ENCODE assay signal across 1 cellular context in the genomic region with DNA sequence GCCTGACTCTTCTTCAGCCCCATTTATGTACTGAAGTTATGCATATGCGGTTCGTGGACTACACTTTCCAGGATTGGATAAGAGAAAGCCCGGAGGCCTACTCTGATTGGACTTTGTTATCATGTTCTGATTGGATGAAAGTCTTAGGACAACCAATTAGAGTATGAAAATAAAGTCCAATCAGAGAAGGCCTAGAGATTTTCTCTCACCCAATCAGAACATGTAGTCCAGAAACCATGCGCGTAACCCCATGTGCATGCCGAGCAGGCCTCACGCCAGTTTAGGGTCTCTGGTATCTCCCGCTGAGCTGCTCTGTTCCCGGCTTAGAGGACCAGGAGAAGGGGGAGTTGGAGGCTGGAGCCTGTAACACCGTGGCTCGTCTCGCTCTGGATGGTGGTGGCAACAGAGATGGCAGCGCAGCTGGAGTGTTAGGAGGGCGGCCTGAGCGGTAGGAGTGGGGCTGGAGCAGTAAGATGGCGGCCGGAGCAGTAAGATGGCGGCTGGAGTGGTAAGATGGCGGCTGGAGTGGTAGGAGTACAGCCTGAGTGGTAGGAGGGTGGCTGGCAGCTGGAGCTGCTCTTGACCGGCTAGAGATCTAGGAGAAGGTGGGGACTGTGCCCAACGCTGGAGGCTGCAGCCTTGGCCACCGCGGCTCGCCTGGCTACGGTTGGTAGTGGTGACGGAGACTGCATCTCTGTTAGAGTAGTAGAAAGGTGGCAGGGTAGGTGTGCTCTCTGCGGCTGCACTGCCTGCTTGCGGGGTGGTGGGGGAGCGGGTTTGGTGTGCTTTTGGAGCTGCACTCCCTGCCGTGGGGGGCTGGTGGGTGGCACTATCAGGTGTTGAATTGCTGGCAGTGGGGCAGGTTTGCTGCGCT.
TF ChIP-seq lines count a peak whose summit lies in the region.
"Not testable (repeated sequence)": the region's sequence is repeated elsewhere in the genome, so short reads cannot be mapped to it uniquely, and the experiment has no call there.

No MANE protein-coding gene starts in this region.

TF ChIP-seq in K562, 482 proteins besides CTCF, POLR2A, EP300 and RAD21 (continued from another document and continues in another):
- TF ChIP-seq, protein P1, sequence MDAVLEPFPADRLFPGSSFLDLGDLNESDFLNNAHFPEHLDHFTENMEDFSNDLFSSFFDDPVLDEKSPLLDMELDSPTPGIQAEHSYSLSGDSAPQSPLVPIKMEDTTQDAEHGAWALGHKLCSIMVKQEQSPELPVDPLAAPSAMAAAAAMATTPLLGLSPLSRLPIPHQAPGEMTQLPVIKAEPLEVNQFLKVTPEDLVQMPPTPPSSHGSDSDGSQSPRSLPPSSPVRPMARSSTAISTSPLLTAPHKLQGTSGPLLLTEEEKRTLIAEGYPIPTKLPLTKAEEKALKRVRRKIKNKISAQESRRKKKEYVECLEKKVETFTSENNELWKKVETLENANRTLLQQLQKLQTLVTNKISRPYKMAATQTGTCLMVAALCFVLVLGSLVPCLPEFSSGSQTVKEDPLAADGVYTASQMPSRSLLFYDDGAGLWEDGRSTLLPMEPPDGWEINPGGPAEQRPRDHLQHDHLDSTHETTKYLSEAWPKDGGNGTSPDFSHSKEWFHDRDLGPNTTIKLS (IDR thresholded peaks at IDR 0.05; ENCODE audit: borderline replicate concordance, low read depth) = peak; percentile 60; the same call in 1 of the 2 replicates
- TF ChIP-seq CHD1 (IDR thresholded peaks at IDR 0.05; ENCODE audit: low read length) (peak; percentile 69), MAZ (CRISPR knock-in tag; conservative IDR thresholded peaks at IDR 0.05 in 1 of 2, IDR thresholded peaks at IDR 0.05 in 1 of 2) (peak; percentile 63 to 84; a peak in 3 of 4 replicates), GTF2E2 (tag; IDR thresholded peaks at IDR 0.05) (peak; percentile 82), ZNF197 (CRISPR knock-in tag; IDR thresholded peaks at IDR 0.05; ENCODE audit: low read depth) (0 out of 2 replicates have a peak, but pooled peaks have one; percentile 87), ATF7 (IDR thresholded peaks at IDR 0.05) (peak; percentile 75; the same call in 1 of the 2 replicates), NR3C1 (CRISPR knock-in tag; IDR thresholded peaks at IDR 0.05) (peak; percentile 58; the same call in 1 of the 2 replicates), TEAD4 (IDR thresholded peaks at IDR 0.05; ENCODE audit: low read length) (peak; percentile 92), ERF (CRISPR knock-in tag; IDR thresholded peaks at IDR 0.05) (0 out of 2 replicates have a peak, but pooled peaks have one; percentile 72), SIN3A (IDR thresholded peaks at IDR 0.05; ENCODE audit: borderline replicate concordance in 2 of 2, control insufficient read depth in 1 of 2, low read depth in 2 of 2, low read length in 2 of 2) (peak in 1 of 2 experiments; percentile 61; a peak in 1 of 4 replicates), ZNF324 (CRISPR knock-in tag; IDR thresholded peaks at IDR 0.05) (peak; percentile 52; the same call in 1 of the 2 replicates), NONO (IDR thresholded peaks at IDR 0.05; ENCODE audit: low read depth in 2 of 2, low read length in 1 of 2) (0 out of 4 replicates have a peak, but pooled peaks of 1 of the 2 experiments have one; percentile 36), TBP (optimal IDR thresholded peaks at IDR 0.05; ENCODE audit: low read depth, low read length) (peak; percentile 44), PHF20 (IDR thresholded peaks at IDR 0.05; ENCODE audit: partially characterized antibody) (peak; percentile 92), HDAC2 (IDR thresholded peaks at IDR 0.05) (peak; percentile 92), ZNF134 (CRISPR knock-in tag; conservative IDR thresholded peaks at IDR 0.05) (peak; percentile 42; the same call in 1 of the 2 replicates), BRD9 (IDR thresholded peaks at IDR 0.05; ENCODE audit: low read depth, partially characterized antibody) (peak; percentile 94), RBM25 (IDR thresholded peaks at IDR 0.05; ENCODE audit: low read depth, low read length, severe bottlenecking) (peak; percentile 90), OTX1 (CRISPR knock-in tag; IDR thresholded peaks at IDR 0.05) (peak; percentile 97), PHF8 (IDR thresholded peaks at IDR 0.05; ENCODE audit: borderline replicate concordance, low read length) (peak; percentile 77), ZBTB8A (IDR thresholded peaks at IDR 0.05; ENCODE audit: partially characterized antibody) (peak; percentile 42), ZNF354B (CRISPR knock-in tag; IDR thresholded peaks at IDR 0.05) (0 out of 2 replicates have a peak, but pooled peaks have one; percentile 35), PML (IDR thresholded peaks at IDR 0.05; ENCODE audit: low read length) (peak; percentile 16), BCL6 (CRISPR knock-in tag; IDR thresholded peaks at IDR 0.05) (peak; percentile 67; the same call in 1 of the 2 replicates), ZNF224 (CRISPR knock-in tag; IDR thresholded peaks at IDR 0.05) (peak; percentile 42; the same call in 1 of the 2 replicates), NFIC (IDR thresholded peaks at IDR 0.05) (peak; percentile 72), SUPT5H (IDR thresholded peaks at IDR 0.05) (peak; percentile 94)
- TF ChIP-seq, protein P2, sequence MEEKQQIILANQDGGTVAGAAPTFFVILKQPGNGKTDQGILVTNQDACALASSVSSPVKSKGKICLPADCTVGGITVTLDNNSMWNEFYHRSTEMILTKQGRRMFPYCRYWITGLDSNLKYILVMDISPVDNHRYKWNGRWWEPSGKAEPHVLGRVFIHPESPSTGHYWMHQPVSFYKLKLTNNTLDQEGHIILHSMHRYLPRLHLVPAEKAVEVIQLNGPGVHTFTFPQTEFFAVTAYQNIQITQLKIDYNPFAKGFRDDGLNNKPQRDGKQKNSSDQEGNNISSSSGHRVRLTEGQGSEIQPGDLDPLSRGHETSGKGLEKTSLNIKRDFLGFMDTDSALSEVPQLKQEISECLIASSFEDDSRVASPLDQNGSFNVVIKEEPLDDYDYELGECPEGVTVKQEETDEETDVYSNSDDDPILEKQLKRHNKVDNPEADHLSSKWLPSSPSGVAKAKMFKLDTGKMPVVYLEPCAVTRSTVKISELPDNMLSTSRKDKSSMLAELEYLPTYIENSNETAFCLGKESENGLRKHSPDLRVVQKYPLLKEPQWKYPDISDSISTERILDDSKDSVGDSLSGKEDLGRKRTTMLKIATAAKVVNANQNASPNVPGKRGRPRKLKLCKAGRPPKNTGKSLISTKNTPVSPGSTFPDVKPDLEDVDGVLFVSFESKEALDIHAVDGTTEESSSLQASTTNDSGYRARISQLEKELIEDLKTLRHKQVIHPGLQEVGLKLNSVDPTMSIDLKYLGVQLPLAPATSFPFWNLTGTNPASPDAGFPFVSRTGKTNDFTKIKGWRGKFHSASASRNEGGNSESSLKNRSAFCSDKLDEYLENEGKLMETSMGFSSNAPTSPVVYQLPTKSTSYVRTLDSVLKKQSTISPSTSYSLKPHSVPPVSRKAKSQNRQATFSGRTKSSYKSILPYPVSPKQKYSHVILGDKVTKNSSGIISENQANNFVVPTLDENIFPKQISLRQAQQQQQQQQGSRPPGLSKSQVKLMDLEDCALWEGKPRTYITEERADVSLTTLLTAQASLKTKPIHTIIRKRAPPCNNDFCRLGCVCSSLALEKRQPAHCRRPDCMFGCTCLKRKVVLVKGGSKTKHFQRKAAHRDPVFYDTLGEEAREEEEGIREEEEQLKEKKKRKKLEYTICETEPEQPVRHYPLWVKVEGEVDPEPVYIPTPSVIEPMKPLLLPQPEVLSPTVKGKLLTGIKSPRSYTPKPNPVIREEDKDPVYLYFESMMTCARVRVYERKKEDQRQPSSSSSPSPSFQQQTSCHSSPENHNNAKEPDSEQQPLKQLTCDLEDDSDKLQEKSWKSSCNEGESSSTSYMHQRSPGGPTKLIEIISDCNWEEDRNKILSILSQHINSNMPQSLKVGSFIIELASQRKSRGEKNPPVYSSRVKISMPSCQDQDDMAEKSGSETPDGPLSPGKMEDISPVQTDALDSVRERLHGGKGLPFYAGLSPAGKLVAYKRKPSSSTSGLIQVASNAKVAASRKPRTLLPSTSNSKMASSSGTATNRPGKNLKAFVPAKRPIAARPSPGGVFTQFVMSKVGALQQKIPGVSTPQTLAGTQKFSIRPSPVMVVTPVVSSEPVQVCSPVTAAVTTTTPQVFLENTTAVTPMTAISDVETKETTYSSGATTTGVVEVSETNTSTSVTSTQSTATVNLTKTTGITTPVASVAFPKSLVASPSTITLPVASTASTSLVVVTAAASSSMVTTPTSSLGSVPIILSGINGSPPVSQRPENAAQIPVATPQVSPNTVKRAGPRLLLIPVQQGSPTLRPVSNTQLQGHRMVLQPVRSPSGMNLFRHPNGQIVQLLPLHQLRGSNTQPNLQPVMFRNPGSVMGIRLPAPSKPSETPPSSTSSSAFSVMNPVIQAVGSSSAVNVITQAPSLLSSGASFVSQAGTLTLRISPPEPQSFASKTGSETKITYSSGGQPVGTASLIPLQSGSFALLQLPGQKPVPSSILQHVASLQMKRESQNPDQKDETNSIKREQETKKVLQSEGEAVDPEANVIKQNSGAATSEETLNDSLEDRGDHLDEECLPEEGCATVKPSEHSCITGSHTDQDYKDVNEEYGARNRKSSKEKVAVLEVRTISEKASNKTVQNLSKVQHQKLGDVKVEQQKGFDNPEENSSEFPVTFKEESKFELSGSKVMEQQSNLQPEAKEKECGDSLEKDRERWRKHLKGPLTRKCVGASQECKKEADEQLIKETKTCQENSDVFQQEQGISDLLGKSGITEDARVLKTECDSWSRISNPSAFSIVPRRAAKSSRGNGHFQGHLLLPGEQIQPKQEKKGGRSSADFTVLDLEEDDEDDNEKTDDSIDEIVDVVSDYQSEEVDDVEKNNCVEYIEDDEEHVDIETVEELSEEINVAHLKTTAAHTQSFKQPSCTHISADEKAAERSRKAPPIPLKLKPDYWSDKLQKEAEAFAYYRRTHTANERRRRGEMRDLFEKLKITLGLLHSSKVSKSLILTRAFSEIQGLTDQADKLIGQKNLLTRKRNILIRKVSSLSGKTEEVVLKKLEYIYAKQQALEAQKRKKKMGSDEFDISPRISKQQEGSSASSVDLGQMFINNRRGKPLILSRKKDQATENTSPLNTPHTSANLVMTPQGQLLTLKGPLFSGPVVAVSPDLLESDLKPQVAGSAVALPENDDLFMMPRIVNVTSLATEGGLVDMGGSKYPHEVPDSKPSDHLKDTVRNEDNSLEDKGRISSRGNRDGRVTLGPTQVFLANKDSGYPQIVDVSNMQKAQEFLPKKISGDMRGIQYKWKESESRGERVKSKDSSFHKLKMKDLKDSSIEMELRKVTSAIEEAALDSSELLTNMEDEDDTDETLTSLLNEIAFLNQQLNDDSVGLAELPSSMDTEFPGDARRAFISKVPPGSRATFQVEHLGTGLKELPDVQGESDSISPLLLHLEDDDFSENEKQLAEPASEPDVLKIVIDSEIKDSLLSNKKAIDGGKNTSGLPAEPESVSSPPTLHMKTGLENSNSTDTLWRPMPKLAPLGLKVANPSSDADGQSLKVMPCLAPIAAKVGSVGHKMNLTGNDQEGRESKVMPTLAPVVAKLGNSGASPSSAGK (IDR thresholded peaks at IDR 0.05) = peak; percentile 97
- TF ChIP-seq, protein P3, sequence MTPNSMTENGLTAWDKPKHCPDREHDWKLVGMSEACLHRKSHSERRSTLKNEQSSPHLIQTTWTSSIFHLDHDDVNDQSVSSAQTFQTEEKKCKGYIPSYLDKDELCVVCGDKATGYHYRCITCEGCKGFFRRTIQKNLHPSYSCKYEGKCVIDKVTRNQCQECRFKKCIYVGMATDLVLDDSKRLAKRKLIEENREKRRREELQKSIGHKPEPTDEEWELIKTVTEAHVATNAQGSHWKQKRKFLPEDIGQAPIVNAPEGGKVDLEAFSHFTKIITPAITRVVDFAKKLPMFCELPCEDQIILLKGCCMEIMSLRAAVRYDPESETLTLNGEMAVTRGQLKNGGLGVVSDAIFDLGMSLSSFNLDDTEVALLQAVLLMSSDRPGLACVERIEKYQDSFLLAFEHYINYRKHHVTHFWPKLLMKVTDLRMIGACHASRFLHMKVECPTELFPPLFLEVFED (CRISPR knock-in tag; conservative IDR thresholded peaks at IDR 0.05) = peak; percentile 94
- TF ChIP-seq TEAD4 (CRISPR knock-in tag; IDR thresholded peaks at IDR 0.05; ENCODE audit: borderline replicate concordance) = not testable (repeated sequence)
- TF ChIP-seq, protein P4, sequence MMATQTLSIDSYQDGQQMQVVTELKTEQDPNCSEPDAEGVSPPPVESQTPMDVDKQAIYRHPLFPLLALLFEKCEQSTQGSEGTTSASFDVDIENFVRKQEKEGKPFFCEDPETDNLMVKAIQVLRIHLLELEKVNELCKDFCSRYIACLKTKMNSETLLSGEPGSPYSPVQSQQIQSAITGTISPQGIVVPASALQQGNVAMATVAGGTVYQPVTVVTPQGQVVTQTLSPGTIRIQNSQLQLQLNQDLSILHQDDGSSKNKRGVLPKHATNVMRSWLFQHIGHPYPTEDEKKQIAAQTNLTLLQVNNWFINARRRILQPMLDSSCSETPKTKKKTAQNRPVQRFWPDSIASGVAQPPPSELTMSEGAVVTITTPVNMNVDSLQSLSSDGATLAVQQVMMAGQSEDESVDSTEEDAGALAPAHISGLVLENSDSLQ (IDR thresholded peaks at IDR 0.05) = peak; percentile 77
- TF ChIP-seq, protein P5, sequence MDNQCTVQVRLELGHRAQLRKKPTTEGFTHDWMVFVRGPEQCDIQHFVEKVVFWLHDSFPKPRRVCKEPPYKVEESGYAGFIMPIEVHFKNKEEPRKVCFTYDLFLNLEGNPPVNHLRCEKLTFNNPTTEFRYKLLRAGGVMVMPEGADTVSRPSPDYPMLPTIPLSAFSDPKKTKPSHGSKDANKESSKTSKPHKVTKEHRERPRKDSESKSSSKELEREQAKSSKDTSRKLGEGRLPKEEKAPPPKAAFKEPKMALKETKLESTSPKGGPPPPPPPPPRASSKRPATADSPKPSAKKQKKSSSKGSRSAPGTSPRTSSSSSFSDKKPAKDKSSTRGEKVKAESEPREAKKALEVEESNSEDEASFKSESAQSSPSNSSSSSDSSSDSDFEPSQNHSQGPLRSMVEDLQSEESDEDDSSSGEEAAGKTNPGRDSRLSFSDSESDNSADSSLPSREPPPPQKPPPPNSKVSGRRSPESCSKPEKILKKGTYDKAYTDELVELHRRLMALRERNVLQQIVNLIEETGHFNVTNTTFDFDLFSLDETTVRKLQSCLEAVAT (IDR thresholded peaks at IDR 0.05) = peak; percentile 58 to 64; a peak in 3 of 4 replicates
- TF ChIP-seq, protein P6, sequence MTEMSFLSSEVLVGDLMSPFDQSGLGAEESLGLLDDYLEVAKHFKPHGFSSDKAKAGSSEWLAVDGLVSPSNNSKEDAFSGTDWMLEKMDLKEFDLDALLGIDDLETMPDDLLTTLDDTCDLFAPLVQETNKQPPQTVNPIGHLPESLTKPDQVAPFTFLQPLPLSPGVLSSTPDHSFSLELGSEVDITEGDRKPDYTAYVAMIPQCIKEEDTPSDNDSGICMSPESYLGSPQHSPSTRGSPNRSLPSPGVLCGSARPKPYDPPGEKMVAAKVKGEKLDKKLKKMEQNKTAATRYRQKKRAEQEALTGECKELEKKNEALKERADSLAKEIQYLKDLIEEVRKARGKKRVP (CRISPR knock-in tag; IDR thresholded peaks at IDR 0.05) = peak; percentile 76; the same call in 1 of the 2 replicates
- TF ChIP-seq, protein P7, sequence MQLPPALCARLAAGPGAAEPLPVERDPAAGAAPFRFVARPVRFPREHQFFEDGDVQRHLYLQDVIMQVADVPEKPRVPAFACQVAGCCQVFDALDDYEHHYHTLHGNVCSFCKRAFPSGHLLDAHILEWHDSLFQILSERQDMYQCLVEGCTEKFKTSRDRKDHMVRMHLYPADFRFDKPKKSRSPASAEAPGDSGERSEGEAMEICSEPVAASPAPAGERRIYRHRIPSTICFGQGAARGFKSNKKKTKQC (CRISPR knock-in tag; IDR thresholded peaks at IDR 0.05) = peak; percentile 97
